Comparison of ENCODE assay signal across 8 cellular contexts in the genomic region with DNA sequence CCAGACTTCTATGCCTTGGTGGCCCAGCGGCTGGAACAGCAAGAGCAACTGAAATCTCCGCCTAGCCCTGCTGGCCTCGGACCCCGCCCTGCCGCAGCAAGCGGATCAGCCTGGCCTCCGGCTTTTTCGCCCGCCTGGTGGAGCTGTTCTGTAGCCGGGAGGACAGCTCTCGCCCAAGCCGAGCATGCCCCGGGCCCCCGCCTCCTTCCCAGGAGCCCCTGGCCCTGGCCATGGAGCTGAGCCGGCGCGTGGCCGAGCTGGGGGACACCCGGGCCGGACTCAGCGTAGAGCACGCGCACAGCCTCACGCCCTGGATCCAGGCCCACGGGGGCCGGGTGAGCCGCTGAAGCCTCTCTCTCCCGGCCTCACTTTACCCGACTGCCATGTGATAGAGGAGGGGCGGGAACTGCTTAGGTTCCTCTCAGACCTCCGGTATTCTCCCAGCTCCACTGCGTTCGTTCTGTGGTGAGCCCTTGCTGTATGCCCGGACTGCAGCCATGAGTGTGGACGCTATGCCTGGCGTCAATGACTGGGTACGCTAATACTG. TPM values are rescaled to one million over a fixed set of nuclear protein-coding genes. Genes with fewer than 3 reads are reported as not detected.
A peak's percentile ranks its signal among the peaks of the same experiment; 100 is the strongest.
DNase-seq lines count a peak whose midpoint lies in the region; TF ChIP-seq lines count a peak whose summit lies in the region.

No MANE protein-coding gene starts in this region.

- H3K9ac ChIP-seq in endodermal cell (ENCODE audit: extremely low read depth, low read length, poor library complexity, severe bottlenecking) = no peak overlapping the region

- peaks cover 5% of the 10 kb centered on the region for H3K4me1 ChIP-seq in endodermal cell (ENCODE audit: control insufficient read depth, insufficient read depth, low read length)

- H3K36me3 Mint-ChIP-seq in endodermal cell (ENCODE audit: low read depth) = no peaks in the 10 kb centered on the region

- H3K27ac Mint-ChIP-seq in endodermal cell = no peak overlapping the region

- H3K4me3 Mint-ChIP-seq in endodermal cell = peak overlapping the region; percentile 46

- H3K9me3 ChIP-seq in endodermal cell (ENCODE audit: control insufficient read depth, low read length) (no peaks in the 10 kb centered on the region), WERI-Rb-1 (ENCODE audit: severe bottlenecking) (no peaks in the 10 kb centered on the region)

- no peaks in the 10 kb centered on the region for H3K9me3 Mint-ChIP-seq in endodermal cell

- peaks cover 27% of the 10 kb centered on the region for H3K4me1 Mint-ChIP-seq in endodermal cell

- H3K27me3 ChIP-seq in endodermal cell (ENCODE audit: control insufficient read depth, insufficient read depth, low read length, poor library complexity, severe bottlenecking) (peaks cover 3% of the 10 kb centered on the region), WERI-Rb-1 (ENCODE audit: insufficient read depth, low read depth, severe bottlenecking) (no peaks in the 10 kb centered on the region)

- H3K36me3 ChIP-seq in endodermal cell (ENCODE audit: control insufficient read depth, insufficient read depth, low read length) (no peaks in the 10 kb centered on the region), WERI-Rb-1 (no peaks in the 10 kb centered on the region)

- TF ChIP-seq CTCF in C4-2B (conservative IDR thresholded peaks at IDR 0.05) (peak; percentile 30), endodermal cell (conservative IDR thresholded peaks at IDR 0.05) (peak; percentile 83), WERI-Rb-1 (IDR thresholded peaks at IDR 0.05; ENCODE audit: low read depth, low read length) (no peak)

- H3K4me3 ChIP-seq in endodermal cell (ENCODE audit: low read length) (no peak overlapping the region), WERI-Rb-1 (ENCODE audit: low read depth, low read length) (no peak overlapping the region)

- no peak overlapping the region for H3K27ac ChIP-seq in C4-2B
- H3K27ac ChIP-seq in endodermal cell (ENCODE audit: low read depth, low read length) = no peak overlapping the region
- H3K27ac ChIP-seq in WERI-Rb-1 = no peak overlapping the region

- DNase-seq in NCI-H1694 (lab: John Stamatoyannopoulos, UW) = peak; percentile 39
- peak; percentile 97 for DNase-seq in endodermal cell
- DNase-seq in mesenteric fat pad (ENCODE audit: low spot score) = peak; percentile 90
- no peak for DNase-seq in 8988T
- DNase-seq in COR-L47 (lab: John Stamatoyannopoulos, UW) = no peak
- DNase-seq in GOT3 (lab: John Stamatoyannopoulos, UW) = no peak
- no peak for DNase-seq in WERI-Rb-1

- H3K27me3 Mint-ChIP-seq in endodermal cell (ENCODE audit: insufficient read depth) = peaks cover 2% of the 10 kb centered on the region

- 95 to 97% methylated on average over 22 to 37 of the region's 37 CpGs for WGBS in endodermal cell (ENCODE audit: insufficient coverage in 1 of 2, insufficient read length in 1 of 2), 2 experiments

RNA-seq across cellular contexts. Expression of gene MRPL3, which starts 24.1 kb away (rescaled TPM):
- total RNA-seq in endodermal cell = 100 to 1,000 TPM; 110 to 119 TPM
- 120 TPM for polyA plus RNA-seq in endodermal cell (2013, experiment 1 of 2)
- polyA plus RNA-seq in endodermal cell (2013, experiment 2 of 2) = 118 TPM
- total RNA-seq in mesenteric fat pad = 74.6 TPM

Comparison
In these comparisons a context has a peak if more than half of its experiments do, and no peak if none do; other contexts are left out.
1. DNase-seq: peak in NCI-H1694 (single experiment), endodermal cell (single experiment) and mesenteric fat pad (single experiment); none in 8988T (single experiment), COR-L47 (single experiment), GOT3 (single experiment) and WERI-Rb-1 (single experiment).